Comparison of ENCODE assay signal across 17 cellular contexts in the genomic region with DNA sequence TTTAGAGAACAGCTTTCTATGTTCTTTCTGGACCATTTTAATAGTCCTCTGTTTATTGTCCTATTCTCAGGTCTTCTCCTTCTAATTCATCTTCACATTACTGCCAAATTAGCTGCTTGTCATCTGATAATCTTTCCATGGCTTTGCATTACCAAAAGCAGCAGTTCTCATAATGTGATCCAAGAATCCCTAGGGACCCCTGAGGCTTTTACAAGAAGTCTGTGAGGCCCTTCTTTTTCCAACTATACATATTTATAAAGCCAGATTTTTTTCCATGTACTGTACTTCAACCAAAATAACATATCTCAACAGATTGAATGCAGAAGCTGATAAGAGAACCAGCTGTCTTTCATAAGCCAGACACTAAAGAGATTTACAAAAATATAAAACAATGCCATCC.
"Had no signal": no experiment of that assay in that cellular context is flagged by ENCODE, and none has a peak within 500 bp of the region (broad histone marks: within the 10 kb centered on the region; RNA-seq: fewer than 3 reads in every experiment).

No MANE protein-coding gene starts in this region.

- ATAC-seq: gastroesophageal sphincter, lower lobe of right lung, psoas muscle, T-helper 17 cell, upper lobe of right lung had no signal

- H3K27ac Mint-ChIP-seq: activated naive CD4-positive, alpha-beta T cell treated with anti-CD3 and anti-CD28 coated beads, Interleukin-2, amount 50 U/mL, for 24 hours; neural progenitor cell; T-helper 17 cell had no signal

- H3K9me3 Mint-ChIP-seq: activated naive CD4-positive, alpha-beta T cell treated with anti-CD3 and anti-CD28 coated beads, Interleukin-2, amount 50 U/mL, for 24 hours had no signal

- DNase-seq: activated CD4-positive, alpha-beta T cell treated with anti-CD3 and anti-CD28 coated beads, Interleukin-2, amount 50 U/mL, for 48 hours; adrenal gland; dermis blood vessel endothelial cell; heart right ventricle; left cardiac atrium; lower lobe of right lung; psoas muscle; sigmoid colon; stimulated activated CD4-positive, alpha-beta T cell treated with anti-CD3 and anti-CD28 coated beads, Interleukin-1b, Interleukin-23, amount 100 ng/mL, for 48 hours; stomach; T-helper 17 cell; upper lobe of right lung; WERI-Rb-1 had no signal

- H3K36me3 Mint-ChIP-seq: activated naive CD4-positive, alpha-beta T cell treated with anti-CD3 and anti-CD28 coated beads, Interleukin-2, amount 50 U/mL, for 24 hours; neural progenitor cell had no signal

- H3K9me3 ChIP-seq: adrenal gland, gastroesophageal sphincter, psoas muscle, sigmoid colon, thoracic aorta, upper lobe of right lung had no signal

- H3K36me3 ChIP-seq: adrenal gland, gastroesophageal sphincter, heart right ventricle, lower lobe of right lung, neural progenitor cell, sigmoid colon, stomach, thoracic aorta, upper lobe of right lung, WERI-Rb-1 had no signal

- H3K4me1 ChIP-seq: adrenal gland, gastroesophageal sphincter, lower lobe of right lung, neural progenitor cell, psoas muscle, sigmoid colon, stomach, upper lobe of right lung had no signal

- H3K4me3 Mint-ChIP-seq: activated naive CD4-positive, alpha-beta T cell treated with anti-CD3 and anti-CD28 coated beads, Interleukin-2, amount 50 U/mL, for 24 hours; neural progenitor cell; T-helper 17 cell had no signal

- H3K4me3 ChIP-seq: adrenal gland, gastroesophageal sphincter, heart right ventricle, lower lobe of right lung, neural progenitor cell, psoas muscle, sigmoid colon, stomach, thoracic aorta, upper lobe of right lung had no signal

- H3K4me1 Mint-ChIP-seq: activated naive CD4-positive, alpha-beta T cell treated with anti-CD3 and anti-CD28 coated beads, Interleukin-2, amount 50 U/mL, for 24 hours; neural progenitor cell; T-helper 17 cell had no signal
